15 cellular contexts compared by ENCODE assay signal in the genomic region with DNA sequence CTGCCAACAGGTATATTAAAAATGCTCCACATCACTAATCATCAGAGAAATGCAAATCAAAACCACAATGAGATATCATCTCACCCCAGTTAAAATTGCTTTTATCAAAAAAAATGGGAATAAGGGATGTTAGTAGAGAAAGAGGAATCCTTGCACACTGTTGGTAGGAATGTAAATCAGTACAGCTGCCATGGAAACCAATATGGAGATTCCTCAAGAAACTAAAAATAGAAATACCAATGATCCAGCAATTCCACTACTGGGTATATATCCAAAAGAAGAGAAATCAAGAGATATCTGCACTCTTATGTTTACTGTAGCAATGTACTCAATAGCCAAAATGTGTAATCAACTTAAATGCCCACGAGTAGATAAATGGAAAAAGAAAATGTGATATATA.
"Had no signal": no experiment of that assay in that cellular context is flagged by ENCODE, and none has a peak within 500 bp of the region (broad histone marks: within the 10 kb centered on the region; RNA-seq: fewer than 3 reads in every experiment).

No MANE protein-coding gene starts in this region.

- H3K27me3 Mint-ChIP-seq: activated CD4-positive, alpha-beta memory T cell treated with anti-CD3 and anti-CD28 coated beads, Interleukin-2, amount 10 ng/mL, durations not matched to agents 7 days and 5 days had no signal

- ATAC-seq: left colon, psoas muscle, sciatic nerve had no signal

- DNase-seq: activated CD4-positive, alpha-beta memory T cell treated with anti-CD3 and anti-CD28 coated beads, Interleukin-2, amount 10 ng/mL, durations not matched to agents 7 days and 5 days; activated T-cell treated with anti-CD3 and anti-CD28 coated beads, Interleukin-2, amount 50 U/mL, for 48 hours; aorta; caudate nucleus; cortex of kidney; effector CD8-positive, alpha-beta T cell; glutamatergic neuron; immature natural killer cell; left colon; psoas muscle; stimulated activated CD4-positive, alpha-beta T cell treated with anti-CD3 and anti-CD28 coated beads, Interleukin-12 subunit alpha, Interleukin-12 subunit beta, amount 100 ng/mL, for 4 hours; stimulated activated naive CD4-positive, alpha-beta T cell treated with Interleukin-2 at 50 U/mL for 16 hours; trophoblast cell had no signal

- H3K27ac Mint-ChIP-seq: activated CD4-positive, alpha-beta memory T cell treated with anti-CD3 and anti-CD28 coated beads, Interleukin-2, amount 10 ng/mL, durations not matched to agents 7 days and 5 days; immature natural killer cell; nephron had no signal

- H3K4me1 Mint-ChIP-seq: activated CD4-positive, alpha-beta memory T cell treated with anti-CD3 and anti-CD28 coated beads, Interleukin-2, amount 10 ng/mL, durations not matched to agents 7 days and 5 days; immature natural killer cell; nephron had no signal

- H3K9me3 ChIP-seq: psoas muscle had no signal

- H3K4me3 Mint-ChIP-seq: activated CD4-positive, alpha-beta memory T cell treated with anti-CD3 and anti-CD28 coated beads, Interleukin-2, amount 10 ng/mL, durations not matched to agents 7 days and 5 days; immature natural killer cell; nephron had no signal

- H3K27ac ChIP-seq: psoas muscle had no signal

- H3K4me3 ChIP-seq: psoas muscle had no signal
